Comparison of ENCODE assay signal across 24 cellular contexts in the genomic region with DNA sequence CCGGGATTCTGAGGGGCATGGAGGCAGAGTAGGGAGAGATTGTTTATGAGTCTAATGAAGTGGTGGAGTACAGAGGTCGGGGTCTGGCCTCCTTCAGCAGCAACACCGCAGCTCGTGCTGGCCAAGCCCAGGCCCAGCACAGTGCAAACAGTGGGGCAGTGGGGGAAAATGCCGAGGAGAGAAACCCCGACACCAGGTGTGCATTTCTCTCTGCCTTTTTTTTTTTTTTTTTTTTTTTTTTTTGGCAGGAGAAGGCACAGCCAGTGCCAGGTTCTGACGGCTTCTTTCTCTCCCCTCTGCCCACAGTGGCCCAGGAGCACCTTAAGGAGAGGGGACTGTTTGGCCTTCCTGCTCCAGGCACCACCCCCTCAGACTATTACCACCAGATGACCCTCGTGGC.
"Had no signal": no experiment of that assay in that cellular context is flagged by ENCODE, and none has a peak within 500 bp of the region (broad histone marks: within the 10 kb centered on the region; RNA-seq: fewer than 3 reads in every experiment).

No MANE protein-coding gene starts in this region.

- H3K27me3 ChIP-seq: adrenal gland, Peyer's patch had no signal

- H3K27me3 Mint-ChIP-seq: activated B cell treated with CpG ODN at 0.5 μM for 24 hours; activated CD4-positive, alpha-beta T cell treated with anti-CD3 and anti-CD28 coated beads, Interleukin-2, amount 10 ng/mL, durations not matched to agents 24 days and 14 days; activated naive CD4-positive, alpha-beta T cell treated with anti-CD3 and anti-CD28 coated beads, Interleukin-2, amount 10 ng/mL, durations not matched to agents 7 days and 5 days; activated naive CD8-positive, alpha-beta T cell treated with anti-CD3 and anti-CD28 coated beads, Interleukin-2, amount 10 ng/mL, durations not matched to agents 7 days and 5 days had no signal

- H3K4me1 Mint-ChIP-seq: activated B cell treated with CpG ODN at 0.5 μM for 24 hours; activated CD4-positive, alpha-beta T cell treated with anti-CD3 and anti-CD28 coated beads, Interleukin-2, amount 10 ng/mL, durations not matched to agents 24 days and 14 days; activated naive CD4-positive, alpha-beta T cell treated with anti-CD3 and anti-CD28 coated beads, Interleukin-2, amount 10 ng/mL, durations not matched to agents 7 days and 5 days; activated T-helper 17 cell treated with anti-CD3 and anti-CD28 coated beads, Interleukin-2, amount 50 U/mL, for 72 hours; central memory CD8-positive, alpha-beta T cell had no signal

- H3K27ac ChIP-seq: adrenal gland, Peyer's patch had no signal

- ATAC-seq: activated CD8-positive, alpha-beta memory T cell treated with anti-CD3 and anti-CD28 coated beads, Interleukin-2, amount 10 ng/mL, durations not matched to agents 7 days and 5 days; activated T-helper 17 cell treated with anti-CD3 and anti-CD28 coated beads, Interleukin-2, amount 50 U/mL, for 72 hours; T-helper 17 cell had no signal

- H3K36me3 ChIP-seq: adrenal gland, Peyer's patch had no signal

- DNase-seq: activated B cell treated with CpG ODN at 0.5 μM for 24 hours; activated CD4-positive, alpha-beta T cell treated with anti-CD3 and anti-CD28 coated beads for 1 hour; activated CD4-positive, alpha-beta T cell treated with anti-CD3 and anti-CD28 coated beads, Interleukin-2, amount 10 ng/mL, durations not matched to agents 24 days and 14 days; activated CD4-positive, alpha-beta T cell treated with anti-CD3 and anti-CD28 coated beads, Interleukin-2, amount 50 U/mL, for 48 hours; activated CD8-positive, alpha-beta memory T cell treated with anti-CD3 and anti-CD28 coated beads, Interleukin-2, amount 10 ng/mL, durations not matched to agents 7 days and 5 days; activated gamma-delta T cell; activated naive CD4-positive, alpha-beta T cell treated with anti-CD3 and anti-CD28 coated beads, Interleukin-2, amount 10 ng/mL, durations not matched to agents 7 days and 5 days; activated naive CD8-positive, alpha-beta T cell treated with anti-CD3 and anti-CD28 coated beads, Interleukin-2, amount 10 ng/mL, durations not matched to agents 7 days and 5 days; activated T-cell treated with anti-CD3 and anti-CD28 coated beads, Interleukin-2, amount 50 U/mL, for 48 hours; adrenal gland; KG1; NCI-H1048; NCI-H1436 treated with DMSO at 0.1 percent for 48 hours; NCI-H187; NCI-H2107; NCI-H345; NCI-H510A; NCI-H526 treated with DMSO at 0.1 percent for 48 hours; Peyer's patch; SHP77 treated with DMSO at 0.1 percent for 48 hours; T-helper 17 cell; T-helper 9 cell had no signal

- H3K4me3 Mint-ChIP-seq: activated B cell treated with CpG ODN at 0.5 μM for 24 hours; activated CD4-positive, alpha-beta T cell treated with anti-CD3 and anti-CD28 coated beads, Interleukin-2, amount 10 ng/mL, durations not matched to agents 24 days and 14 days; activated CD8-positive, alpha-beta memory T cell treated with anti-CD3 and anti-CD28 coated beads, Interleukin-2, amount 10 ng/mL, durations not matched to agents 7 days and 5 days; activated naive CD4-positive, alpha-beta T cell treated with anti-CD3 and anti-CD28 coated beads, Interleukin-2, amount 10 ng/mL, durations not matched to agents 7 days and 5 days; activated naive CD8-positive, alpha-beta T cell treated with anti-CD3 and anti-CD28 coated beads, Interleukin-2, amount 10 ng/mL, durations not matched to agents 7 days and 5 days; activated T-helper 17 cell treated with anti-CD3 and anti-CD28 coated beads, Interleukin-2, amount 50 U/mL, for 72 hours; central memory CD8-positive, alpha-beta T cell; T-helper 17 cell had no signal

- H3K36me3 Mint-ChIP-seq: activated CD8-positive, alpha-beta memory T cell treated with anti-CD3 and anti-CD28 coated beads, Interleukin-2, amount 10 ng/mL, durations not matched to agents 7 days and 5 days; activated naive CD4-positive, alpha-beta T cell treated with anti-CD3 and anti-CD28 coated beads, Interleukin-2, amount 10 ng/mL, durations not matched to agents 7 days and 5 days; activated naive CD8-positive, alpha-beta T cell treated with anti-CD3 and anti-CD28 coated beads, Interleukin-2, amount 10 ng/mL, durations not matched to agents 7 days and 5 days had no signal

- H3K9me3 Mint-ChIP-seq: activated B cell treated with CpG ODN at 0.5 μM for 24 hours; activated CD4-positive, alpha-beta T cell treated with anti-CD3 and anti-CD28 coated beads, Interleukin-2, amount 10 ng/mL, durations not matched to agents 24 days and 14 days; activated naive CD4-positive, alpha-beta T cell treated with anti-CD3 and anti-CD28 coated beads, Interleukin-2, amount 10 ng/mL, durations not matched to agents 7 days and 5 days; activated naive CD8-positive, alpha-beta T cell treated with anti-CD3 and anti-CD28 coated beads, Interleukin-2, amount 10 ng/mL, durations not matched to agents 7 days and 5 days; activated T-helper 17 cell treated with anti-CD3 and anti-CD28 coated beads, Interleukin-2, amount 50 U/mL, for 72 hours; central memory CD8-positive, alpha-beta T cell had no signal

- H3K4me3 ChIP-seq: adrenal gland, Peyer's patch had no signal

- H3K9me3 ChIP-seq: adrenal gland, Peyer's patch had no signal

- H3K4me1 ChIP-seq: adrenal gland, Peyer's patch had no signal

- H3K27ac Mint-ChIP-seq: activated B cell treated with CpG ODN at 0.5 μM for 24 hours; activated CD4-positive, alpha-beta T cell treated with anti-CD3 and anti-CD28 coated beads, Interleukin-2, amount 10 ng/mL, durations not matched to agents 24 days and 14 days; activated CD8-positive, alpha-beta memory T cell treated with anti-CD3 and anti-CD28 coated beads, Interleukin-2, amount 10 ng/mL, durations not matched to agents 7 days and 5 days; activated naive CD4-positive, alpha-beta T cell treated with anti-CD3 and anti-CD28 coated beads, Interleukin-2, amount 10 ng/mL, durations not matched to agents 7 days and 5 days; activated naive CD8-positive, alpha-beta T cell treated with anti-CD3 and anti-CD28 coated beads, Interleukin-2, amount 10 ng/mL, durations not matched to agents 7 days and 5 days; activated T-helper 17 cell treated with anti-CD3 and anti-CD28 coated beads, Interleukin-2, amount 50 U/mL, for 72 hours; T-helper 17 cell had no signal
